ENCODE assay signal across 19 cellular contexts in genomic region chr17:64051153-64051552, GRCh38. TPM values are rescaled to one million over a fixed set of nuclear protein-coding genes. Genes with fewer than 3 reads are reported as not detected.
DNase-seq lines count a peak whose midpoint lies in the region; ATAC-seq, FAIRE-seq and TF ChIP-seq lines count a peak whose summit lies in the region.
"Had no signal": no experiment of that assay in that cellular context is flagged by ENCODE, and none has a peak within 500 bp of the region (broad histone marks: within the 10 kb centered on the region; RNA-seq: fewer than 3 reads in every experiment).

No MANE protein-coding gene starts in this region.

- H3K4me2 ChIP-seq in HepG2 (ENCODE audit: low read depth, low read length): no peak overlapping the region
- H3K4me2 ChIP-seq: KMS-11 had no signal

- POLR2A ChIA-PET in HepG2 (lab: Yijun Ruan, JAX) (interaction anchor here (0.7 kb wide), 1 partner anchor 20 kb away, joined by 3 read pairs; no protein-coding TSS in a partner anchor), HEK293T (lab: Yijun Ruan, JAX) (interaction anchor here (1.2 kb wide), 1 partner anchor 95 kb away, joined by 3 read pairs; no protein-coding TSS in a partner anchor)
- POLR2A ChIA-PET in activated CD8-positive, alpha-beta T cell treated with anti-CD3 and anti-CD28 coated beads for 36 hours (lab: Charles Lee): interaction anchor here (0.6 to 1.5 kb wide), 6 partner anchors 9 to 95 kb away, joined by 3 to 4 read pairs (median 3); no protein-coding TSS in a partner anchor

- H3K79me2 ChIP-seq in HepG2 (ENCODE audit: insufficient read depth, low read length): no peaks in the 10 kb centered on the region

- no peak for FAIRE-seq in HepG2 (lab: Jason Lieb, UNC)
- FAIRE-seq: H1 had no signal

- ATAC-seq in right lobe of liver: peak in 3 of 4 donors; percentile 41 to 53 (median 44)
- ATAC-seq in HepG2: no peak
- ATAC-seq in activated CD8-positive, alpha-beta T cell treated with anti-CD3 and anti-CD28 coated beads for 36 hours: peak; percentile 95
- no peak for ATAC-seq in HG02610 (IDR thresholded peaks at IDR 0.05; ENCODE audit: unreplicated experiment)

- H3K4me3 ChIP-seq in right lobe of liver (no peak overlapping the region), HepG2 (replicated peaks in 1 of 3; ENCODE audit: insufficient read depth in 1 of 3, low read depth in 2 of 3, low read length in 3 of 3) (no peak overlapping the region), dorsolateral prefrontal cortex (no peak overlapping the region), tibial nerve (no peak overlapping the region)
- H3K4me3 ChIP-seq: esophagus muscularis mucosa, thyroid gland had no signal

- no peaks in the 10 kb centered on the region for H3K9me3 ChIP-seq in right lobe of liver
- H3K9me3 ChIP-seq in HepG2 (ENCODE audit: low read length): no peaks in the 10 kb centered on the region
- no peaks in the 10 kb centered on the region for H3K9me3 ChIP-seq in tibial nerve
- H3K9me3 ChIP-seq: esophagus muscularis mucosa, thyroid gland had no signal

- no peaks in the 10 kb centered on the region for H3K9me3 Mint-ChIP-seq in activated CD8-positive, alpha-beta T cell treated with anti-CD3 and anti-CD28 coated beads for 36 hours
- H3K9me3 Mint-ChIP-seq in immature natural killer cell: no peaks in the 10 kb centered on the region
- H3K9me3 Mint-ChIP-seq: brain had no signal

- no peak overlapping the region for H3K4me3 Mint-ChIP-seq in activated CD8-positive, alpha-beta T cell treated with anti-CD3 and anti-CD28 coated beads for 36 hours
- H3K4me3 Mint-ChIP-seq in immature natural killer cell: peak overlapping the region; percentile 46 to 78 (median 75)
- H3K4me3 Mint-ChIP-seq: brain had no signal

- CTCF ChIA-PET in HepG2 (lab: Yijun Ruan, JAX; ENCODE audit: low intra/inter-chr PET ratio, low total read pairs): no interaction called here
- CTCF ChIA-PET in activated CD8-positive, alpha-beta T cell treated with anti-CD3 and anti-CD28 coated beads for 36 hours (lab: Charles Lee): interaction anchor here (0.6 to 5.5 kb wide), 6 partner anchors 9 to 366 kb away, joined by 3 to 32 read pairs (median 8); no protein-coding TSS in a partner anchor
- CTCF ChIA-PET in HEK293T (lab: Yijun Ruan, JAX): no interaction called here

- H3K27me3 ChIP-seq in right lobe of liver (no peaks in the 10 kb centered on the region), HepG2 (ENCODE audit: control insufficient read depth in 1 of 2, insufficient read depth in 2 of 2, low read length in 2 of 2) (no peaks in the 10 kb centered on the region), dorsolateral prefrontal cortex (no peaks in the 10 kb centered on the region), tibial nerve (no peaks in the 10 kb centered on the region)
- H3K27me3 ChIP-seq: esophagus muscularis mucosa, thyroid gland had no signal

- H3K27ac ChIP-seq in right lobe of liver: no peak overlapping the region
- H3K27ac ChIP-seq in HepG2 (ENCODE audit: extremely low read length, insufficient read depth, low read length): no peak overlapping the region
- no peak overlapping the region for H3K27ac ChIP-seq in dorsolateral prefrontal cortex
- H3K27ac ChIP-seq in tibial nerve: no peak overlapping the region
- H3K27ac ChIP-seq: esophagus muscularis mucosa, KMS-11, thyroid gland had no signal

- in situ Hi-C loops in HepG2 (cut with HindIII; ENCODE audit: extremely low pct_ligation_motif_present, low pct_unique_long_range_greater_than_20kb): no loop called here

- intact Hi-C loops in right lobe of liver (cut with DNase I): no loop called here
- intact Hi-C loops in HepG2 (cut with micrococcal nuclease; ENCODE audit: unreplicated experiment): no loop called here
- intact Hi-C loops in activated CD8-positive, alpha-beta T cell treated with anti-CD3 and anti-CD28 coated beads for 36 hours (cut with micrococcal nuclease): no loop called here
- intact Hi-C loops in dorsolateral prefrontal cortex (cut with DNase I): no loop called here

- peaks cover 38% of the 10 kb centered on the region for H3K36me3 Mint-ChIP-seq in activated CD8-positive, alpha-beta T cell treated with anti-CD3 and anti-CD28 coated beads for 36 hours (ENCODE audit: low read depth)
- peaks cover 34 to 79% (median 50%) of the 10 kb centered on the region in 3 donors for H3K36me3 Mint-ChIP-seq in immature natural killer cell

- TF ChIP-seq RAD21 in HepG2 (CRISPR knock-in tag; IDR thresholded peaks at IDR 0.05): no peak

- no peak for TF ChIP-seq EP300 in HepG2 (IDR thresholded peaks at IDR 0.05; ENCODE audit: low read depth in 2 of 2, low read length in 2 of 2)
- no peak for TF ChIP-seq EP300 in HepG2 (CRISPR knock-in tag; IDR thresholded peaks at IDR 0.05; ENCODE audit: borderline replicate concordance)
- no peak for TF ChIP-seq EP300 in tibial nerve (IDR thresholded peaks at IDR 0.05)

- no peaks in the 10 kb centered on the region for H3K27me3 Mint-ChIP-seq in activated CD8-positive, alpha-beta T cell treated with anti-CD3 and anti-CD28 coated beads for 36 hours
- H3K27me3 Mint-ChIP-seq in immature natural killer cell (ENCODE audit: low read depth in 3 of 3): peaks cover 0 to 7% (median 2%) of the 10 kb centered on the region in 3 donors
- H3K27me3 Mint-ChIP-seq: brain had no signal

- 41% methylated on average over 1 of the region's 1 CpG for WGBS in right lobe of liver (ENCODE audit: insufficient coverage, low coverage, low lambda C conversion rate, missing lambda C conversion rate)
- 63% methylated on average over 1 of the region's 1 CpG for WGBS in HepG2 (ENCODE audit: low lambda C conversion rate)
- whole genome bisulfite sequencing in tibial nerve, 2 donors: 65 to 79% methylated on average over 1 of the region's 1 CpG

- H3K4me1 Mint-ChIP-seq in activated CD8-positive, alpha-beta T cell treated with anti-CD3 and anti-CD28 coated beads for 36 hours (ENCODE audit: low read depth): peaks cover 29% of the 10 kb centered on the region
- H3K4me1 Mint-ChIP-seq in immature natural killer cell: peaks cover 50 to 68% of the 10 kb centered on the region in 2 donors
- H3K4me1 Mint-ChIP-seq: brain had no signal

- H2AFZ ChIP-seq in HepG2 (ENCODE audit: low read length): no peak overlapping the region

- H3K4me1 ChIP-seq in right lobe of liver (no peaks in the 10 kb centered on the region), HepG2 (ENCODE audit: insufficient read depth, low read length) (no peaks in the 10 kb centered on the region), tibial nerve (no peaks in the 10 kb centered on the region)
- H3K4me1 ChIP-seq: esophagus muscularis mucosa, thyroid gland had no signal

- TF ChIP-seq POLR2A in right lobe of liver (IDR thresholded peaks at IDR 0.05) (no peak), HepG2 (IDR thresholded peaks at IDR 0.05; ENCODE audit: insufficient read depth in 1 of 2, low read depth in 2 of 2, low read length in 2 of 2) (no peak), tibial nerve (IDR thresholded peaks at IDR 0.05) (no peak)

- no peaks in the 10 kb centered on the region for H4K20me1 ChIP-seq in HepG2 (ENCODE audit: insufficient read depth, low read length)

- no peak overlapping the region for H3K9ac ChIP-seq in HepG2 (ENCODE audit: insufficient read depth, low read depth, low read length)
- H3K9ac ChIP-seq: KMS-11 had no signal

- TF ChIP-seq CTCF in right lobe of liver (IDR thresholded peaks at IDR 0.05): no peak
- no peak for TF ChIP-seq CTCF in HepG2 (CRISPR knock-in tag; IDR thresholded peaks at IDR 0.05)
- no peak for TF ChIP-seq CTCF in activated CD8-positive, alpha-beta T cell treated with anti-CD3 and anti-CD28 coated beads for 36 hours (IDR thresholded peaks at IDR 0.05)
- no peak for TF ChIP-seq CTCF in dorsolateral prefrontal cortex (IDR thresholded peaks at IDR 0.05 in 54 of 56, conservative IDR thresholded peaks at IDR 0.05 in 2 of 56; ENCODE audit: low read depth in 1 of 56, partially characterized antibody in 56 of 56)
- TF ChIP-seq CTCF in tibial nerve (IDR thresholded peaks at IDR 0.05): no peak

- H3K36me3 ChIP-seq in right lobe of liver (peaks cover 6 to 100% (median 61%) of the 10 kb centered on the region in 4 donors), HepG2 (replicated peaks in 1 of 2; ENCODE audit: control insufficient read depth in 1 of 2, insufficient read depth in 2 of 2, low read length in 2 of 2) (peaks cover 43 to 81% of the 10 kb centered on the region in 2 experiments), tibial nerve (peaks cover 0 to 99% (median 23%) of the 10 kb centered on the region in 3 donors)

- H3K27ac Mint-ChIP-seq in activated CD8-positive, alpha-beta T cell treated with anti-CD3 and anti-CD28 coated beads for 36 hours: peak overlapping the region; percentile 81
- peak overlapping the region; percentile 87 to 99 (median 98) for H3K27ac Mint-ChIP-seq in immature natural killer cell
- H3K27ac Mint-ChIP-seq: brain had no signal

- no TSS peak for BruUV-seq in HepG2 (replicated peaks; lab: Mats Ljungman, UMichigan)

- no peak for DNase-seq in right lobe of liver
- DNase-seq in HepG2 (ENCODE audit: low spot score): no peak
- DNase-seq in activated CD8-positive, alpha-beta T cell treated with anti-CD3 and anti-CD28 coated beads for 36 hours: no peak
- DNase-seq in immature natural killer cell: peak; percentile 66 to 79 (median 76)
- DNase-seq in dorsolateral prefrontal cortex: no peak
- DNase-seq in tibial nerve (ENCODE audit: low spot score in 2 of 2): no peak
- no peak for DNase-seq in HEK293T (ENCODE audit: extremely low spot score)
- DNase-seq: activated gamma-delta T cell; NCI-H1092; NCI-H510A treated with DMSO at 0.1 percent for 48 hours; stimulated activated CD4-positive, alpha-beta T cell treated with anti-CD3 and anti-CD28 coated beads, Interleukin-4, amount 100 ng/mL, for 4 hours; stimulated activated CD8-positive, alpha-beta memory T cell treated with anti-CD3 and anti-CD28 coated beads, Interleukin-4, amount 100 ng/mL, for 48 hours; thyroid gland had no signal

RNA-seq across cellular contexts. Expression of gene ICAM2, which starts 30.7 kb away (rescaled TPM):
- 10 to 100 TPM in 3 of 6 experiments, 1 to 10 TPM in 3; 5.5 to 16.1 (median 8.6) TPM for total RNA-seq in right lobe of liver
- 7.9 and 10.9 TPM in 2 replicates for total RNA-seq in HepG2 (2016; rRNA removed; fragmentation: Illumina TruSeq; extraction: Trizol)
- total RNA-seq in HepG2 (2016; cell fraction: cytosol; rRNA removed; fragmentation: Illumina TruSeq; extraction: Trizol; ENCODE audit: low read depth): 4.1 and 5.7 TPM in 2 replicates
- total RNA-seq in HepG2 (2016; cell fraction: insoluble cytoplasmic fraction; rRNA removed; fragmentation: Illumina TruSeq; extraction: Trizol): 9.4 and 10.9 TPM in 2 replicates
- total RNA-seq in HepG2 (2016; cell fraction: membrane; rRNA removed; fragmentation: Illumina TruSeq; extraction: Trizol): 8.3 and 9.3 TPM in 2 replicates
- total RNA-seq in HepG2 (2016; cell fraction: nucleus; rRNA removed; fragmentation: Illumina TruSeq; extraction: Trizol): 7.4 and 8.7 TPM in 2 replicates
- 20.8 and 21.4 TPM in 2 replicates for polyA plus RNA-seq in HepG2 (2011; rRNA removed)
- 25.1 and 29.5 TPM in 2 replicates for polyA plus RNA-seq in HepG2 (2011; cell fraction: cytosol; rRNA removed)
- polyA plus RNA-seq in HepG2 (2011; cell fraction: nucleus; rRNA removed): 10.1 and 10.2 TPM in 2 replicates
- polyA plus RNA-seq in HepG2 (2012): 6.0 and 8.9 TPM in 2 replicates
- 3.9 and 5.8 TPM in 2 replicates for polyA plus RNA-seq in HepG2 (2016; cell fraction: cytosol; fragmentation: Illumina TruSeq; extraction: Trizol; ENCODE audit: low read depth)
- polyA plus RNA-seq in HepG2 (2016; cell fraction: insoluble cytoplasmic fraction; fragmentation: Illumina TruSeq; extraction: Trizol; ENCODE audit: low read depth): 7.5 and 8.3 TPM in 2 replicates
- 5.9 and 6.9 TPM in 2 replicates for polyA plus RNA-seq in HepG2 (2016; cell fraction: membrane; fragmentation: Illumina TruSeq; extraction: Trizol; ENCODE audit: low read depth)
- 11.9 and 12.3 TPM in 2 replicates for polyA plus RNA-seq in HepG2 (2016; cell fraction: nucleus; fragmentation: Illumina TruSeq; extraction: Trizol; ENCODE audit: insufficient read depth, low read depth)
- 1.3 and 35.6 TPM in 2 replicates for polyA minus RNA-seq in HepG2 (2011; rRNA and poly(A)+ RNA removed; ENCODE audit: low replicate concordance)
- polyA minus RNA-seq in HepG2 (2011; cell fraction: cytosol; rRNA and poly(A)+ RNA removed): 6.6 and 7.4 TPM in 2 replicates
- polyA minus RNA-seq in HepG2 (2011; cell fraction: nucleus; rRNA and poly(A)+ RNA removed): 4.2 and 7.6 TPM in 2 replicates
- total RNA-seq in activated CD8-positive, alpha-beta T cell treated with anti-CD3 and anti-CD28 coated beads for 36 hours: 10 to 100 TPM; 53.3 to 53.7 TPM
- polyA plus RNA-seq in immature natural killer cell: 100 to 1,000 TPM; 327 to 535 (median 329) TPM
- total RNA-seq in dorsolateral prefrontal cortex: 10 to 100 TPM in 117 of 120 experiments, 1 to 10 TPM in 3; 7.4 to 50.5 (median 19.5) TPM
- total RNA-seq in tibial nerve: 10 to 100 TPM; 18.0 to 95.1 (median 36.3) TPM

RNA-seq across cellular contexts. Expression of gene PRR29, which starts 53.0 kb away (rescaled TPM):
- total RNA-seq in right lobe of liver (under 1 TPM in 3 of 6 experiments, not detected in 3; 0.07 to 0.33 (median 0.12) TPM), HepG2 (2016; rRNA removed; fragmentation: Illumina TruSeq; extraction: Trizol) (0.07 and 0.11 TPM in 2 replicates), dorsolateral prefrontal cortex (1 to 10 TPM in 90 of 120 experiments, under 1 TPM in 29, not detected in 1; 0.25 to 4.0 (median 1.6) TPM), tibial nerve (1 to 10 TPM in 1 of 4 donors, under 1 TPM in 2, not detected in 1; 0.20 to 1.3 (median 0.63) TPM)
- not detected in 2 replicates for total RNA-seq in HepG2 (2016; cell fraction: cytosol; rRNA removed; fragmentation: Illumina TruSeq; extraction: Trizol; ENCODE audit: low read depth)
- 0.19 TPM in 1 of 2 replicates, not detected in the other for total RNA-seq in HepG2 (2016; cell fraction: insoluble cytoplasmic fraction; rRNA removed; fragmentation: Illumina TruSeq; extraction: Trizol)
- 0.06 and 0.14 TPM in 2 replicates for total RNA-seq in HepG2 (2016; cell fraction: membrane; rRNA removed; fragmentation: Illumina TruSeq; extraction: Trizol)
- total RNA-seq in HepG2 (2016; cell fraction: nucleus; rRNA removed; fragmentation: Illumina TruSeq; extraction: Trizol): not detected in 2 replicates
- polyA plus RNA-seq in HepG2 (2011; rRNA removed) (0.08 and 0.20 TPM in 2 replicates), immature natural killer cell (1 to 10 TPM; 5.0 to 6.8 (median 5.5) TPM)
- 0.06 and 0.07 TPM in 2 replicates for polyA plus RNA-seq in HepG2 (2011; cell fraction: cytosol; rRNA removed)
- polyA plus RNA-seq in HepG2 (2011; cell fraction: nucleus; rRNA removed): 0.73 and 0.96 TPM in 2 replicates
- 0.21 and 0.40 TPM in 2 replicates for polyA plus RNA-seq in HepG2 (2012)
- 0.10 and 0.11 TPM in 2 replicates for polyA plus RNA-seq in HepG2 (2016; cell fraction: cytosol; fragmentation: Illumina TruSeq; extraction: Trizol; ENCODE audit: low read depth)
- polyA plus RNA-seq in HepG2 (2016; cell fraction: insoluble cytoplasmic fraction; fragmentation: Illumina TruSeq; extraction: Trizol; ENCODE audit: low read depth): 0.23 TPM in 1 of 2 replicates, not detected in the other
- not detected in 2 replicates for polyA plus RNA-seq in HepG2 (2016; cell fraction: membrane; fragmentation: Illumina TruSeq; extraction: Trizol; ENCODE audit: low read depth)
- not detected in 2 replicates for polyA plus RNA-seq in HepG2 (2016; cell fraction: nucleus; fragmentation: Illumina TruSeq; extraction: Trizol; ENCODE audit: insufficient read depth, low read depth)
- 0.16 TPM in 1 of 2 replicates, not detected in the other for polyA minus RNA-seq in HepG2 (2011; rRNA and poly(A)+ RNA removed; ENCODE audit: low replicate concordance)
- not detected in 2 replicates for polyA minus RNA-seq in HepG2 (2011; cell fraction: cytosol; rRNA and poly(A)+ RNA removed)
- 0.26 and 0.37 TPM in 2 replicates for polyA minus RNA-seq in HepG2 (2011; cell fraction: nucleus; rRNA and poly(A)+ RNA removed)
- total RNA-seq in activated CD8-positive, alpha-beta T cell treated with anti-CD3 and anti-CD28 coated beads for 36 hours: 1 to 10 TPM in 1 of 2 experiments, under 1 TPM in 1; 0.74 to 2.5 TPM
- total RNA-seq: skeletal muscle tissue had no signal

Comparison
In these comparisons a context has a peak if more than half of its experiments do, and no peak if none do; other contexts are left out.
1. ATAC-seq: peak in right lobe of liver (3 of 4) and activated CD8-positive, alpha-beta T cell treated with anti-CD3 and anti-CD28 coated beads for 36 hours (single experiment); none in HepG2 (single experiment) and HG02610 (single experiment).
2. DNase-seq: peak in immature natural killer cell (3 of 3); none in right lobe of liver (0 of 3), HepG2 (single experiment), activated CD8-positive, alpha-beta T cell treated with anti-CD3 and anti-CD28 coated beads for 36 hours (single experiment), dorsolateral prefrontal cortex (0 of 10), tibial nerve (0 of 2) and HEK293T (single experiment).